1 cellular context compared by ENCODE assay signal in genomic region chr9:76401580-76402354, GRCh38.
TF ChIP-seq lines count a peak whose summit lies in the region.

No MANE protein-coding gene starts in this region.

TF ChIP-seq in endothelial cell of umbilical vein, 7 proteins besides CTCF, POLR2A, EP300 and RAD21:
- no peak for TF ChIP-seq FOS (IDR thresholded peaks at IDR 0.05; ENCODE audit: borderline replicate concordance, insufficient read depth, low read length)
- TF ChIP-seq JUN (IDR thresholded peaks at IDR 0.05; ENCODE audit: borderline replicate concordance, insufficient read depth, insufficient read length, low read depth): no peak
- no peak for TF ChIP-seq POLR2AphosphoS5 (IDR thresholded peaks at IDR 0.05; ENCODE audit: insufficient read depth, low read depth, low read length)
- no peak for TF ChIP-seq MYC (IDR thresholded peaks at IDR 0.05; ENCODE audit: low read depth, low read length)
- no peak for TF ChIP-seq GATA2 (IDR thresholded peaks at IDR 0.05; ENCODE audit: insufficient read depth, insufficient read length, low read depth, low read length)
- no peak for TF ChIP-seq EZH2 (IDR thresholded peaks at IDR 0.05; ENCODE audit: borderline replicate concordance, low read depth, low read length, severe bottlenecking)
- TF ChIP-seq MAX (IDR thresholded peaks at IDR 0.05; ENCODE audit: insufficient read depth, insufficient read length): no peak
